ENCODE assay signal across 15 cellular contexts in the genomic region with DNA sequence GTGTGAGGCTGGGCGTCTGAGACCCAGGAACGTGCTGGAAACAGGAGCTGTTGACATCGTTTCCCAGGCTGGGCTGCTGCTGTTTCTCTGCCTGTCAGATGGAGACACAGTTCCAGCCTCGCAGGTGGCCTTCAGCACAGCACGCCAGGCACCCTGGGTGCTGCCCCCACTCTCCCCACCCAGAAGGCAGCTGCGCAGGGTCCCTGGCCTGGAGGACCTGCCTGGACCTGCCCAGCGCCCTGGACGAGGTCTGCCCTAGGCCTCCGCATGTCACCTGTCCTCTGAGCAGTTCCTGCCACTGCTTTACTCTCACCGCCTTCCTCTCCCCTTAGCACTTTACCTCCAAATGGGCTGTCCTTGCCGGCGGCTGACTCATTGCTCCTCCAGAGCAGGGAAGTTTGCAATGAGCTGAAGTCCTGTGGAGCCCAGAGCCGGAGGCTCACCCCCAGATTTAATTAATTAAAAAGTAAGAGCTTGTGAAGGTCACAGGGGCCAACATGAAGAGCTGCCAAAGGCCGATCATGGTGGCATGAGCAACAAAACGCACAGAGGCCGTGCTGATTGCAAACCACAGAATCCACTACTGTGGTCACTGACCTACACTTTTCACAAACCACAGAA. TPM values are rescaled to one million over a fixed set of nuclear protein-coding genes. Genes with fewer than 3 reads are reported as not detected.
DNase-seq lines count a peak whose midpoint lies in the region; ATAC-seq and TF ChIP-seq lines count a peak whose summit lies in the region.
"Had no signal": no experiment of that assay in that cellular context is flagged by ENCODE, and none has a peak within 500 bp of the region (broad histone marks: within the 10 kb centered on the region; RNA-seq: fewer than 3 reads in every experiment).

No MANE protein-coding gene starts in this region.

- H3K36me3 ChIP-seq in SJSA1 (no peaks in the 10 kb centered on the region), uterus (no peaks in the 10 kb centered on the region)
- H3K36me3 ChIP-seq: HAP-1 had no signal

- ATAC-seq in HG03159 (IDR thresholded peaks at IDR 0.05; ENCODE audit: unreplicated experiment), result no peak

- H3K27me3 ChIP-seq in SJSA1 (replicated peaks), result no peaks in the 10 kb centered on the region
- no peaks in the 10 kb centered on the region for H3K27me3 ChIP-seq in uterus

- H3K27ac ChIP-seq in SJSA1 (no peak overlapping the region), uterus (no peak overlapping the region)
- H3K27ac ChIP-seq: epithelial cell of prostate had no signal

- DNase-seq in DMS79 (lab: John Stamatoyannopoulos, UW) (peak; percentile 87), NB4 (ENCODE audit: low read depth) (peak; percentile 53), SJSA1 (ENCODE audit: low read depth in 1 of 2, low spot score in 2 of 2) (peak; percentile 71 to 75), fibroblast of mammary gland (ENCODE audit: low read depth) (peak; percentile 73), AG20443 (ENCODE audit: low spot score) (no peak), NCI-H446 treated with DMSO at 0.1 percent for 48 hours (lab: John Stamatoyannopoulos, UW) (no peak), uterus (no peak)
- DNase-seq: activated CD4-positive, alpha-beta T cell treated with anti-CD3 and anti-CD28 coated beads, Interleukin-2, amount 50 U/mL, for 48 hours; activated effector memory CD4-positive, alpha-beta T cell treated with Interleukin-2 at 50 U/mL for 16 hours; hypothalamus; OCI-M1 had no signal

- H3K9me3 ChIP-seq in SJSA1 (replicated peaks), result no peaks in the 10 kb centered on the region
- H3K9me3 ChIP-seq in uterus, result no peaks in the 10 kb centered on the region
- H3K9me3 ChIP-seq: HAP-1 had no signal

- H3K4me1 ChIP-seq in SJSA1 (replicated peaks) (peaks cover 13% of the 10 kb centered on the region), uterus (peaks cover 0 to under 1% of the 10 kb centered on the region in 2 donors)
- H3K4me1 ChIP-seq: HAP-1 had no signal

- H3K4me3 ChIP-seq in NB4 (ENCODE audit: low read depth, low read length), result no peak overlapping the region
- H3K4me3 ChIP-seq in SJSA1, result no peak overlapping the region
- H3K4me3 ChIP-seq in fibroblast of mammary gland (ENCODE audit: control insufficient read depth, low read depth, low read length), result no peak overlapping the region
- no peak overlapping the region for H3K4me3 ChIP-seq in uterus
- H3K4me3 ChIP-seq: HAP-1 had no signal

- no peak for TF ChIP-seq CTCF in NB4 (IDR thresholded peaks at IDR 0.05; ENCODE audit: low read depth, low read length)
- TF ChIP-seq CTCF in fibroblast of mammary gland (conservative IDR thresholded peaks at IDR 0.05; ENCODE audit: control insufficient read depth, insufficient read depth, low read depth, low read length), result no peak
- no peak for TF ChIP-seq CTCF in uterus (IDR thresholded peaks at IDR 0.05)

- intact Hi-C loops in uterus (cut with DNase I; ENCODE audit: low total_unique reads), result no loop called here

- no peak for TF ChIP-seq POLR2A in NB4 (IDR thresholded peaks at IDR 0.05; ENCODE audit: extremely low read depth, insufficient read length)
- no peak for TF ChIP-seq POLR2A in uterus (IDR thresholded peaks at IDR 0.05)

RNA-seq across cellular contexts. Expression of a gene that starts 32.2 kb away (rescaled TPM):
- not detected in 2 replicates for total RNA-seq in SJSA1 (2014; rRNA removed; shearing (Covaris generic))
- total RNA-seq in uterus, result 1 to 10 TPM in 1 of 4 donors, under 1 TPM in 1, not detected in 2; 0.07 to 1.7 TPM
- total RNA-seq: G401 had no signal

Comparison
In these comparisons a context has a peak if more than half of its experiments do, and no peak if none do; other contexts are left out.
1. DNase-seq: peak in DMS79 (single experiment), NB4 (single experiment), SJSA1 (2 of 2) and fibroblast of mammary gland (single experiment); none in AG20443 (single experiment), NCI-H446 treated with DMSO at 0.1 percent for 48 hours (single experiment) and uterus (0 of 2).